In genomic region chr4:117001077-117001476, GRCh38 we compare ENCODE assay signal across 12 cellular contexts.
A peak's percentile ranks its signal among the peaks of the same experiment; 100 is the strongest.
DNase-seq lines count a peak whose midpoint lies in the region; ATAC-seq and TF ChIP-seq lines count a peak whose summit lies in the region.
"Had no signal": no experiment of that assay in that cellular context is flagged by ENCODE, and none has a peak within 500 bp of the region (broad histone marks: within the 10 kb centered on the region; RNA-seq: fewer than 3 reads in every experiment).

No MANE protein-coding gene starts in this region.

- no peaks in the 10 kb centered on the region for H3K36me3 Mint-ChIP-seq in naive thymus-derived CD8-positive, alpha-beta T cell

- H3K4me1 ChIP-seq in adrenal gland (replicated peaks in 1 of 2), result no peaks in the 10 kb centered on the region
- H3K4me1 ChIP-seq: A549, upper lobe of left lung had no signal

- H3K4me3 ChIP-seq in adrenal gland, result no peak overlapping the region
- H3K4me3 ChIP-seq: A549, upper lobe of left lung had no signal

- H3K4me3 Mint-ChIP-seq in naive thymus-derived CD8-positive, alpha-beta T cell, result no peak overlapping the region
- H3K4me3 Mint-ChIP-seq: activated CD4-positive, alpha-beta T cell treated with anti-CD3 and anti-CD28 coated beads for 36 hours had no signal

- ATAC-seq in GM19023 (IDR thresholded peaks at IDR 0.05; ENCODE audit: unreplicated experiment) (peak; percentile 78), HG02970 (IDR thresholded peaks at IDR 0.05; ENCODE audit: low FRiP score, unreplicated experiment) (peak; percentile 58), GM19452 (IDR thresholded peaks at IDR 0.05; ENCODE audit: unreplicated experiment) (no peak)
- ATAC-seq in naive thymus-derived CD8-positive, alpha-beta T cell, result no peak
- ATAC-seq: A549; activated CD4-positive, alpha-beta T cell treated with anti-CD3 and anti-CD28 coated beads for 36 hours; left ventricle myocardium superior had no signal

- intact Hi-C loops in adrenal gland (cut with DNase I), result no loop called here

- H3K27ac ChIP-seq in adrenal gland, result no peak overlapping the region
- H3K27ac ChIP-seq: A549, upper lobe of left lung had no signal

- TF ChIP-seq POLR2A in adrenal gland (IDR thresholded peaks at IDR 0.05), result no peak

- H3K27me3 ChIP-seq in adrenal gland, result no peaks in the 10 kb centered on the region
- H3K27me3 ChIP-seq: upper lobe of left lung had no signal

- no peaks in the 10 kb centered on the region for H3K4me1 Mint-ChIP-seq in naive thymus-derived CD8-positive, alpha-beta T cell
- H3K4me1 Mint-ChIP-seq: activated CD4-positive, alpha-beta T cell treated with anti-CD3 and anti-CD28 coated beads for 36 hours had no signal

- in situ Hi-C loops in Caki2 (cut with HindIII; ENCODE audit: low pct_unique_long_range_greater_than_20kb, low sequenced_read_pairs), result no loop called here

- POLR2A ChIA-PET in naive thymus-derived CD8-positive, alpha-beta T cell (lab: Charles Lee), result no interaction called here

- H3K27me3 Mint-ChIP-seq in naive thymus-derived CD8-positive, alpha-beta T cell, result no peaks in the 10 kb centered on the region
- H3K27me3 Mint-ChIP-seq: activated CD4-positive, alpha-beta T cell treated with anti-CD3 and anti-CD28 coated beads for 36 hours had no signal

- no peak for TF ChIP-seq CTCF in adrenal gland (IDR thresholded peaks at IDR 0.05)

- peaks cover 0 to 7% (median 0%) of the 10 kb centered on the region in 9 donors for H3K9me3 Mint-ChIP-seq in naive thymus-derived CD8-positive, alpha-beta T cell

- DNase-seq in Caki2 (ENCODE audit: low read depth) (peak; percentile 73), NCI-H524 treated with DMSO at 0.1 percent for 48 hours (lab: John Stamatoyannopoulos, UW) (peak; percentile 1), adrenal gland (no peak), NCI-H128 (lab: John Stamatoyannopoulos, UW; ENCODE audit: unreplicated experiment) (no peak)
- no peak for DNase-seq in naive thymus-derived CD8-positive, alpha-beta T cell
- DNase-seq: activated CD4-positive, alpha-beta T cell treated with anti-CD3 and anti-CD28 coated beads for 36 hours; left ventricle myocardium superior; upper lobe of left lung had no signal

- no peak overlapping the region for H3K27ac Mint-ChIP-seq in naive thymus-derived CD8-positive, alpha-beta T cell
- H3K27ac Mint-ChIP-seq: activated CD4-positive, alpha-beta T cell treated with anti-CD3 and anti-CD28 coated beads for 36 hours had no signal

- WGBS in adrenal gland, 4 donors, result 50 to 71% (median 56%) methylated on average over 8 of the region's 8 CpGs

- H3K9me3 ChIP-seq in adrenal gland (replicated peaks in 1 of 3), result no peaks in the 10 kb centered on the region
- H3K9me3 ChIP-seq: A549, upper lobe of left lung had no signal

- H3K36me3 ChIP-seq in adrenal gland (replicated peaks in 1 of 2), result no peaks in the 10 kb centered on the region
- H3K36me3 ChIP-seq: upper lobe of left lung had no signal

Comparison
In these comparisons a context has a peak if more than half of its experiments do, and no peak if none do; other contexts are left out.
1. DNase-seq: peak in Caki2 (single experiment) and NCI-H524 treated with DMSO at 0.1 percent for 48 hours (single experiment); none in adrenal gland (0 of 7), NCI-H128 (single experiment) and naive thymus-derived CD8-positive, alpha-beta T cell (0 of 10).
2. ATAC-seq: peak in GM19023 (single experiment) and HG02970 (single experiment); none in GM19452 (single experiment) and naive thymus-derived CD8-positive, alpha-beta T cell (0 of 2).